ENCODE assay signal across 21 cellular contexts in genomic region chr5:148543727-148544126, GRCh38.
"Had no signal": no experiment of that assay in that cellular context is flagged by ENCODE, and none has a peak within 500 bp of the region (broad histone marks: within the 10 kb centered on the region; RNA-seq: fewer than 3 reads in every experiment).

No MANE protein-coding gene starts in this region.

- DNase-seq: cerebellar nuclear complex; colonic mucosa; dermis blood vessel endothelial cell; esophagus squamous epithelium; gastrocnemius medialis; glutamatergic neuron; islet precursor cell; mesenchymal stem cell; naive B cell; retina; sigmoid colon; small intestine; stimulated activated CD4-positive, alpha-beta T cell treated with anti-CD3 and anti-CD28 coated beads, Interleukin-12 subunit alpha, Interleukin-12 subunit beta, amount 100 ng/mL, for 4 hours; stimulated activated CD4-positive, alpha-beta T cell treated with anti-CD3 and anti-CD28 coated beads, Interleukin-2, amount 100 ng/mL, for 48 hours; stimulated activated naive CD4-positive, alpha-beta T cell treated with Interleukin-2 at 50 U/mL for 16 hours; thyroid gland had no signal

- H3K27ac Mint-ChIP-seq: naive B cell, nephron had no signal

- H2AFZ ChIP-seq: parathyroid adenoma had no signal

- H3K27ac ChIP-seq: colonic mucosa, esophagus squamous epithelium, gastrocnemius medialis, parathyroid adenoma, prostate gland, sigmoid colon, thyroid gland had no signal

- H3K4me3 ChIP-seq: colonic mucosa, esophagus squamous epithelium, gastrocnemius medialis, lung, prostate gland, sigmoid colon, thyroid gland had no signal

- H3K9ac ChIP-seq: parathyroid adenoma had no signal

- H3K79me2 ChIP-seq: parathyroid adenoma had no signal

- H3K4me1 ChIP-seq: colonic mucosa, esophagus squamous epithelium, gastrocnemius medialis, parathyroid adenoma, prostate gland, sigmoid colon, thyroid gland had no signal

- H3K27me3 ChIP-seq: colonic mucosa, esophagus squamous epithelium, gastrocnemius medialis, sigmoid colon, thyroid gland had no signal

- H3K9me3 ChIP-seq: colonic mucosa, esophagus squamous epithelium, gastrocnemius medialis, prostate gland, sigmoid colon, thyroid gland had no signal

- H3K4me1 Mint-ChIP-seq: naive B cell, nephron had no signal

- H3K4me3 Mint-ChIP-seq: naive B cell, nephron had no signal

- H3K36me3 ChIP-seq: colonic mucosa, esophagus squamous epithelium, gastrocnemius medialis, prostate gland, sigmoid colon, thyroid gland had no signal

- H3K36me3 Mint-ChIP-seq: naive B cell had no signal

- H3K9me3 Mint-ChIP-seq: nephron had no signal

- FAIRE-seq: small intestine had no signal

- ATAC-seq: left lobe of liver had no signal
